1 cellular context compared by ENCODE assay signal in the genomic region with DNA sequence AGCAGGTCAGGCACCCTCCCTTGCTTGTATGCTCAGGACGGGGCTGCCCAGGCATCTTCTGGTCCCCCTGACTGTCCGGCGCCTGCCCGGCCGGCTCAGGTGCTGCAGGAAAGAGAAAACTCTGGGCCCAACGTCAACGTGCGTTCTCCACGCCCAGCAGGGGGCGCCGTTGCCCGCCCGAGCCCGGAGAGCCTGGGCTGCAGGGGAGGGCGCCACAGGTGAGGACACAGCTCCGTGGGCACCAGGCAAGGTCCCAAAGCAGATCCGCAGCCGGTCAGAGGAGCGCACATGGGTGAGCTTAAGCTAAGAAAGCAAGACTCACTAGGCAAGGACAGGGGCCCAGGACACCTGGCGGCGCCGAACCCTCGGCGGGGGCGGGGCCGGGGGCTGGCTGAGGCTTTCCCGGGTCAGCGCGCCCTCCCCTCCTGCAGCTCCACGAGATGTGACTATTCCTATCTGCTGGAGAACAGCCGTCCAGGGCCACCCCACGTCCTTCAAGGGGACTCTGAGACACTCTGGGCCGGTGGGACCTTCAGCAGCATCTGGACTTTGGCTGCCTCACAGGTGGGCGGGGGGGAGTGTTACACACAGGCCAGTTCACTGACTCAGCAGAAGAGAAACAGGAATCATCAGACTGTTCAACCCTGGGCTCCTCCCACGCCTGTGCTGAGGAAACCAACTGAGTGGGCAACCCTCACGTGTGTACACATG.
TF ChIP-seq lines count a peak whose summit lies in the region.

No MANE protein-coding gene starts in this region.

TF ChIP-seq in endothelial cell of umbilical vein, 7 proteins besides CTCF, POLR2A, EP300 and RAD21:
- TF ChIP-seq GATA2 (IDR thresholded peaks at IDR 0.05; ENCODE audit: insufficient read depth, insufficient read length, low read depth, low read length), result no peak
- TF ChIP-seq EZH2 (IDR thresholded peaks at IDR 0.05; ENCODE audit: borderline replicate concordance, low read depth, low read length, severe bottlenecking), result no peak
- no peak for TF ChIP-seq MYC (IDR thresholded peaks at IDR 0.05; ENCODE audit: low read depth, low read length)
- no peak for TF ChIP-seq POLR2AphosphoS5 (IDR thresholded peaks at IDR 0.05; ENCODE audit: insufficient read depth, low read depth, low read length)
- TF ChIP-seq, protein P1, sequence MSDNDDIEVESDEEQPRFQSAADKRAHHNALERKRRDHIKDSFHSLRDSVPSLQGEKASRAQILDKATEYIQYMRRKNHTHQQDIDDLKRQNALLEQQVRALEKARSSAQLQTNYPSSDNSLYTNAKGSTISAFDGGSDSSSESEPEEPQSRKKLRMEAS (IDR thresholded peaks at IDR 0.05; ENCODE audit: insufficient read depth, insufficient read length), result no peak
- no peak for TF ChIP-seq FOS (IDR thresholded peaks at IDR 0.05; ENCODE audit: borderline replicate concordance, insufficient read depth, low read length)
- TF ChIP-seq JUN (IDR thresholded peaks at IDR 0.05; ENCODE audit: borderline replicate concordance, insufficient read depth, insufficient read length, low read depth), result no peak
